8 cellular contexts compared by ENCODE assay signal in genomic region chr11:118438314-118438931, GRCh38. TPM values are rescaled to one million over a fixed set of nuclear protein-coding genes. Genes with fewer than 3 reads are reported as not detected.
DNase-seq lines count a peak whose midpoint lies in the region; ATAC-seq, FAIRE-seq and TF ChIP-seq lines count a peak whose summit lies in the region.

No MANE protein-coding gene starts in this region.

- H3K4me3 Mint-ChIP-seq in naive B cell = peak overlapping the region; percentile 94 to 99 (median 96)

- H3K4me1 Mint-ChIP-seq in naive B cell = peaks cover 64 to 72% (median 72%) of the 10 kb centered on the region in 3 donors

- peak; percentile 71 for FAIRE-seq in GM18507 (lab: Jason Lieb, UNC)

- H3K9me3 Mint-ChIP-seq in naive B cell = no peaks in the 10 kb centered on the region

- TF ChIP-seq POLR2A in erythroblast (IDR thresholded peaks at IDR 0.05; ENCODE audit: low read length) = no peak

- DNase-seq in AG08396 (ENCODE audit: low spot score) (peak; percentile 75), GM18507 (ENCODE audit: extremely low spot score, insufficient read length, low read depth) (no peak), NCI-H69 (lab: John Stamatoyannopoulos, UW) (peak; percentile 40), erythroblast (lab: John Stamatoyannopoulos, UW) (peak; percentile 84 to 85), naive B cell (peak; percentile 69), stromal cell of bone marrow (ENCODE audit: low read depth) (peak; percentile 86)
- peak; percentile 44 for DNase-seq in activated T-cell treated with anti-CD3 and anti-CD28 coated beads, Interleukin-2, amount 50 U/mL, for 1 hour

- H3K27me3 Mint-ChIP-seq in naive B cell = no peaks in the 10 kb centered on the region

- H3K27ac Mint-ChIP-seq in naive B cell = peak overlapping the region; percentile 90 to 99 (median 98)

- ATAC-seq in naive B cell (ENCODE audit: low read depth in 2 of 2) (peak; percentile 48 to 50), GM18502 (IDR thresholded peaks at IDR 0.05; ENCODE audit: poor library complexity, unreplicated experiment) (no peak)

- peaks cover 0 to 6% of the 10 kb centered on the region in 2 donors for H3K36me3 Mint-ChIP-seq in naive B cell

RNA-seq across cellular contexts. Expression of gene KMT2A, which starts 2.1 kb away (rescaled TPM):
- 10 to 100 TPM in 5 of 6 donors, 1 to 10 TPM in 1; 5.2 to 42.2 (median 17.1) TPM for polyA plus RNA-seq in naive B cell (ENCODE audit: low read depth in 6 of 6)

RNA-seq across cellular contexts. Expression of gene ATP5MG, which starts 37.0 kb away (rescaled TPM):
- 100 to 1,000 TPM; 418 to 680 (median 501) TPM for polyA plus RNA-seq in naive B cell (ENCODE audit: low read depth in 6 of 6)
